ENCODE assay signal across 1 cellular context in the genomic region with DNA sequence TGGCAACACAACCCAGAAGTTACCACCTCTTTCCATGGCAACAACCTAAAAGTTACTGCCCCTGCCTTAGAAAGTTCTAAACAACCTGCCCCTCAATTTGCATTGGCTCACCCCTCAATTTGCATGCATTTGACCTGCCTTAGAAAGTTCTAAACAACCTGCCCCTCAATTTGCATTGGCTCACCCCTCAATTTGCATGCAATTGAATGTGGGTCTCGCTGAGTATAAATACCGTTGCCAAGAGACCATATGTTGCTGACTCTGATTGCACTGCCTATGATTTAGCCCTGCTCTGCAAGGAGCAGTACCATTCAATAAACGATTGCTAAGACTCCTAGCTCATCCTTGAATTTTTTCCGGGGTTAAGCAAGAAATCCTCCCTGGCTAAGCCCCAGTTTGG.
TF ChIP-seq lines count a peak whose summit lies in the region.

No MANE protein-coding gene starts in this region.

TF ChIP-seq in WTC11, 78 proteins besides CTCF, POLR2A, EP300 and RAD21 (continued from another document):
- TF ChIP-seq, protein P1, sequence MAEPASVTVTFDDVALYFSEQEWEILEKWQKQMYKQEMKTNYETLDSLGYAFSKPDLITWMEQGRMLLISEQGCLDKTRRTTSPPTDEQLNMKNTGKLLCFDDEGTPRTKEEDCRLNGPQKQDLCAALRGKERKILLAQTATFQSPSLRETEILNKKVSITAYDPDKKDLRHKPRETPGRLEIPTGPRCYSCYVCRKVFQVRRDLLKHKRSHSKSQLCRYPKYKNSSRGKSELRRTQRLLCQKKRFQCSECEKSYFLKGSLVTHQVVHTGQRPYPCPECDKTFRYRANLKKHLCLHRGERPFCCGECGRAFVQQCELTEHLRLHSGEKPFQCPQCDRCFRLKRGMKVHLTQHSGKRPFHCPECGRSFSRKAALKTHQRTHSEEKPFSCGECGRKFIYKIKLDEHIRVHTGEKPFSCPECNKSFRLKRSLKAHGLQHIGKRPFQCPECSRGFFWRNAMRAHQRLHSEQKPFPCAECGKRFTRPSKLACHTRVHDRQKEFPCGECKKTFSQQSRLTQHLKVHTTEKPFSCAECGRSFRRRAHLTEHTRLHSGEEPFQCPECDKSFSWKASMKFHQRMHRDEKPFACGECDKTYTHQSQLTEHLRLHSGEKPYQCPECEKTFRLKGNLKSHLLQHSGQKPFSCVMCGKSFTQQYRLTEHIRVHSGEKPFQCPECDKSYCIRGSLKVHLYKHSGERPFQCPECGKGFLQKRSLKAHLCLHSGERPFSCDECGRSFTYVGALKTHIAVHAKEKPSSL (CRISPR knock-in tag; conservative IDR thresholded peaks at IDR 0.05) = no peak
- TF ChIP-seq, protein P2, sequence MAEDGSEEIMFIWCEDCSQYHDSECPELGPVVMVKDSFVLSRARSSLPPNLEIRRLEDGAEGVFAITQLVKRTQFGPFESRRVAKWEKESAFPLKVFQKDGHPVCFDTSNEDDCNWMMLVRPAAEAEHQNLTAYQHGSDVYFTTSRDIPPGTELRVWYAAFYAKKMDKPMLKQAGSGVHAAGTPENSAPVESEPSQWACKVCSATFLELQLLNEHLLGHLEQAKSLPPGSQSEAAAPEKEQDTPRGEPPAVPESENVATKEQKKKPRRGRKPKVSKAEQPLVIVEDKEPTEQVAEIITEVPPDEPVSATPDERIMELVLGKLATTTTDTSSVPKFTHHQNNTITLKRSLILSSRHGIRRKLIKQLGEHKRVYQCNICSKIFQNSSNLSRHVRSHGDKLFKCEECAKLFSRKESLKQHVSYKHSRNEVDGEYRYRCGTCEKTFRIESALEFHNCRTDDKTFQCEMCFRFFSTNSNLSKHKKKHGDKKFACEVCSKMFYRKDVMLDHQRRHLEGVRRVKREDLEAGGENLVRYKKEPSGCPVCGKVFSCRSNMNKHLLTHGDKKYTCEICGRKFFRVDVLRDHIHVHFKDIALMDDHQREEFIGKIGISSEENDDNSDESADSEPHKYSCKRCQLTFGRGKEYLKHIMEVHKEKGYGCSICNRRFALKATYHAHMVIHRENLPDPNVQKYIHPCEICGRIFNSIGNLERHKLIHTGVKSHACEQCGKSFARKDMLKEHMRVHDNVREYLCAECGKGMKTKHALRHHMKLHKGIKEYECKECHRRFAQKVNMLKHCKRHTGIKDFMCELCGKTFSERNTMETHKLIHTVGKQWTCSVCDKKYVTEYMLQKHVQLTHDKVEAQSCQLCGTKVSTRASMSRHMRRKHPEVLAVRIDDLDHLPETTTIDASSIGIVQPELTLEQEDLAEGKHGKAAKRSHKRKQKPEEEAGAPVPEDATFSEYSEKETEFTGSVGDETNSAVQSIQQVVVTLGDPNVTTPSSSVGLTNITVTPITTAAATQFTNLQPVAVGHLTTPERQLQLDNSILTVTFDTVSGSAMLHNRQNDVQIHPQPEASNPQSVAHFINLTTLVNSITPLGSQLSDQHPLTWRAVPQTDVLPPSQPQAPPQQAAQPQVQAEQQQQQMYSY (CRISPR knock-in tag; IDR thresholded peaks at IDR 0.05) = no peak
- TF ChIP-seq NR2C2 (CRISPR knock-in tag; IDR thresholded peaks at IDR 0.05) (no peak), ESRRA (CRISPR knock-in tag; IDR thresholded peaks at IDR 0.05; ENCODE audit: borderline replicate concordance) (no peak), NFE2L1 (CRISPR knock-in tag; IDR thresholded peaks at IDR 0.05) (no peak)
- TF ChIP-seq, protein P3, sequence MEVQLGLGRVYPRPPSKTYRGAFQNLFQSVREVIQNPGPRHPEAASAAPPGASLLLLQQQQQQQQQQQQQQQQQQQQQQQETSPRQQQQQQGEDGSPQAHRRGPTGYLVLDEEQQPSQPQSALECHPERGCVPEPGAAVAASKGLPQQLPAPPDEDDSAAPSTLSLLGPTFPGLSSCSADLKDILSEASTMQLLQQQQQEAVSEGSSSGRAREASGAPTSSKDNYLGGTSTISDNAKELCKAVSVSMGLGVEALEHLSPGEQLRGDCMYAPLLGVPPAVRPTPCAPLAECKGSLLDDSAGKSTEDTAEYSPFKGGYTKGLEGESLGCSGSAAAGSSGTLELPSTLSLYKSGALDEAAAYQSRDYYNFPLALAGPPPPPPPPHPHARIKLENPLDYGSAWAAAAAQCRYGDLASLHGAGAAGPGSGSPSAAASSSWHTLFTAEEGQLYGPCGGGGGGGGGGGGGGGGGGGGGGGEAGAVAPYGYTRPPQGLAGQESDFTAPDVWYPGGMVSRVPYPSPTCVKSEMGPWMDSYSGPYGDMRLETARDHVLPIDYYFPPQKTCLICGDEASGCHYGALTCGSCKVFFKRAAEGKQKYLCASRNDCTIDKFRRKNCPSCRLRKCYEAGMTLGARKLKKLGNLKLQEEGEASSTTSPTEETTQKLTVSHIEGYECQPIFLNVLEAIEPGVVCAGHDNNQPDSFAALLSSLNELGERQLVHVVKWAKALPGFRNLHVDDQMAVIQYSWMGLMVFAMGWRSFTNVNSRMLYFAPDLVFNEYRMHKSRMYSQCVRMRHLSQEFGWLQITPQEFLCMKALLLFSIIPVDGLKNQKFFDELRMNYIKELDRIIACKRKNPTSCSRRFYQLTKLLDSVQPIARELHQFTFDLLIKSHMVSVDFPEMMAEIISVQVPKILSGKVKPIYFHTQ (CRISPR knock-in tag; IDR thresholded peaks at IDR 0.05) = no peak
- TF ChIP-seq, protein P4, sequence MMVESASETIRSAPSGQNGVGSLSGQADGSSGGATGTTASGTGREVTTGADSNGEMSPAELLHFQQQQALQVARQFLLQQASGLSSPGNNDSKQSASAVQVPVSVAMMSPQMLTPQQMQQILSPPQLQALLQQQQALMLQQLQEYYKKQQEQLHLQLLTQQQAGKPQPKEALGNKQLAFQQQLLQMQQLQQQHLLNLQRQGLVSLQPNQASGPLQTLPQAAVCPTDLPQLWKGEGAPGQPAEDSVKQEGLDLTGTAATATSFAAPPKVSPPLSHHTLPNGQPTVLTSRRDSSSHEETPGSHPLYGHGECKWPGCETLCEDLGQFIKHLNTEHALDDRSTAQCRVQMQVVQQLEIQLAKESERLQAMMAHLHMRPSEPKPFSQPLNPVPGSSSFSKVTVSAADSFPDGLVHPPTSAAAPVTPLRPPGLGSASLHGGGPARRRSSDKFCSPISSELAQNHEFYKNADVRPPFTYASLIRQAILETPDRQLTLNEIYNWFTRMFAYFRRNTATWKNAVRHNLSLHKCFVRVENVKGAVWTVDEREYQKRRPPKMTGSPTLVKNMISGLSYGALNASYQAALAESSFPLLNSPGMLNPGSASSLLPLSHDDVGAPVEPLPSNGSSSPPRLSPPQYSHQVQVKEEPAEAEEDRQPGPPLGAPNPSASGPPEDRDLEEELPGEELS (CRISPR knock-in tag; IDR thresholded peaks at IDR 0.05) = no peak
- TF ChIP-seq, protein P5, sequence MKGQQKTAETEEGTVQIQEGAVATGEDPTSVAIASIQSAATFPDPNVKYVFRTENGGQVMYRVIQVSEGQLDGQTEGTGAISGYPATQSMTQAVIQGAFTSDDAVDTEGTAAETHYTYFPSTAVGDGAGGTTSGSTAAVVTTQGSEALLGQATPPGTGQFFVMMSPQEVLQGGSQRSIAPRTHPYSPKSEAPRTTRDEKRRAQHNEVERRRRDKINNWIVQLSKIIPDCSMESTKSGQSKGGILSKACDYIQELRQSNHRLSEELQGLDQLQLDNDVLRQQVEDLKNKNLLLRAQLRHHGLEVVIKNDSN (CRISPR knock-in tag; IDR thresholded peaks at IDR 0.05) = no peak
- TF ChIP-seq, protein P6, sequence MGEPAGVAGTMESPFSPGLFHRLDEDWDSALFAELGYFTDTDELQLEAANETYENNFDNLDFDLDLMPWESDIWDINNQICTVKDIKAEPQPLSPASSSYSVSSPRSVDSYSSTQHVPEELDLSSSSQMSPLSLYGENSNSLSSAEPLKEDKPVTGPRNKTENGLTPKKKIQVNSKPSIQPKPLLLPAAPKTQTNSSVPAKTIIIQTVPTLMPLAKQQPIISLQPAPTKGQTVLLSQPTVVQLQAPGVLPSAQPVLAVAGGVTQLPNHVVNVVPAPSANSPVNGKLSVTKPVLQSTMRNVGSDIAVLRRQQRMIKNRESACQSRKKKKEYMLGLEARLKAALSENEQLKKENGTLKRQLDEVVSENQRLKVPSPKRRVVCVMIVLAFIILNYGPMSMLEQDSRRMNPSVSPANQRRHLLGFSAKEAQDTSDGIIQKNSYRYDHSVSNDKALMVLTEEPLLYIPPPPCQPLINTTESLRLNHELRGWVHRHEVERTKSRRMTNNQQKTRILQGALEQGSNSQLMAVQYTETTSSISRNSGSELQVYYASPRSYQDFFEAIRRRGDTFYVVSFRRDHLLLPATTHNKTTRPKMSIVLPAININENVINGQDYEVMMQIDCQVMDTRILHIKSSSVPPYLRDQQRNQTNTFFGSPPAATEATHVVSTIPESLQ (CRISPR knock-in tag; IDR thresholded peaks at IDR 0.05) = no peak
- TF ChIP-seq, protein P7, sequence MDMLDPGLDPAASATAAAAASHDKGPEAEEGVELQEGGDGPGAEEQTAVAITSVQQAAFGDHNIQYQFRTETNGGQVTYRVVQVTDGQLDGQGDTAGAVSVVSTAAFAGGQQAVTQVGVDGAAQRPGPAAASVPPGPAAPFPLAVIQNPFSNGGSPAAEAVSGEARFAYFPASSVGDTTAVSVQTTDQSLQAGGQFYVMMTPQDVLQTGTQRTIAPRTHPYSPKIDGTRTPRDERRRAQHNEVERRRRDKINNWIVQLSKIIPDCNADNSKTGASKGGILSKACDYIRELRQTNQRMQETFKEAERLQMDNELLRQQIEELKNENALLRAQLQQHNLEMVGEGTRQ (CRISPR knock-in tag; IDR thresholded peaks at IDR 0.05) = no peak
